In genomic region chr1:222455188-222455879, GRCh38 we compare ENCODE assay signal across 8 cellular contexts.
DNase-seq lines count a peak whose midpoint lies in the region; ATAC-seq and TF ChIP-seq lines count a peak whose summit lies in the region.

No MANE protein-coding gene starts in this region.

- TF ChIP-seq CTCF in GM12873 (IDR thresholded peaks at IDR 0.05; ENCODE audit: insufficient read depth, low read depth, low read length, missing control alignments) (peak; percentile 92), NB4 (IDR thresholded peaks at IDR 0.05; ENCODE audit: low read depth, low read length) (peak; percentile 92), psoas muscle (IDR thresholded peaks at IDR 0.05) (peak; percentile 96), uterus (IDR thresholded peaks at IDR 0.05) (peak; percentile 80 to 90 (median 84))

- ATAC-seq in HG02610 (IDR thresholded peaks at IDR 0.05; ENCODE audit: unreplicated experiment) (peak; percentile 96), SK-N-SH treated with all-trans-retinoic acid at 6 μM for 48 hours (peak; percentile 99), Right ventricle myocardium superior (ENCODE audit: poor library complexity) (peak; percentile 98), psoas muscle (peak; percentile 93 to 98 (median 96))
- peak; percentile 96 to 97 for ATAC-seq in activated naive CD4-positive, alpha-beta T cell treated with anti-CD3 and anti-CD28 coated beads, Interleukin-2, amount 50 U/mL, for 72 hours

- peaks cover 7 to 11% of the 10 kb centered on the region in 2 donors for H3K9me3 Mint-ChIP-seq in activated naive CD4-positive, alpha-beta T cell treated with anti-CD3 and anti-CD28 coated beads, Interleukin-2, amount 50 U/mL, for 72 hours

- no peak overlapping the region for H3K27ac Mint-ChIP-seq in activated naive CD4-positive, alpha-beta T cell treated with anti-CD3 and anti-CD28 coated beads, Interleukin-2, amount 50 U/mL, for 72 hours

- H3K36me3 ChIP-seq in psoas muscle (ENCODE audit: insufficient read depth in 1 of 2, low read depth in 1 of 2): no peaks in the 10 kb centered on the region
- H3K36me3 ChIP-seq in uterus: no peaks in the 10 kb centered on the region

- H3K4me3 ChIP-seq in NB4 (ENCODE audit: low read depth, low read length) (peak overlapping the region; percentile 56), psoas muscle (peak overlapping the region; percentile 49), uterus (no peak overlapping the region)

- H3K4me1 ChIP-seq in psoas muscle (peaks cover 25% of the 10 kb centered on the region), uterus (no peaks in the 10 kb centered on the region)

- H3K36me3 Mint-ChIP-seq in activated naive CD4-positive, alpha-beta T cell treated with anti-CD3 and anti-CD28 coated beads, Interleukin-2, amount 50 U/mL, for 72 hours: peaks cover 6 to 14% of the 10 kb centered on the region in 2 donors

- peak; percentile 93 for DNase-seq in NB4 (ENCODE audit: low read depth)
- DNase-seq in activated naive CD4-positive, alpha-beta T cell treated with anti-CD3 and anti-CD28 coated beads, Interleukin-2, amount 50 U/mL, for 72 hours (ENCODE audit: low spot score in 2 of 2): peak; percentile 76 to 82
- DNase-seq in Right ventricle myocardium superior: peak; percentile 89
- DNase-seq in psoas muscle: peak; percentile 83 to 89
- peak; percentile 79 to 84 for DNase-seq in uterus

- H3K27me3 ChIP-seq in psoas muscle (ENCODE audit: insufficient read depth in 3 of 3, low read length in 2 of 3) (no peaks in the 10 kb centered on the region), uterus (no peaks in the 10 kb centered on the region)

- H3K27ac ChIP-seq in psoas muscle (peak overlapping the region; percentile 87), uterus (no peak overlapping the region)

- intact Hi-C loops in Right ventricle myocardium superior (cut with DNase I) (loop anchor here (10.0 kb wide), 2 partner anchors 361 to 981 kb away; no protein-coding TSS in a partner anchor), psoas muscle (cut with DNase I) (loop anchor here (10.0 kb wide), 4 partner anchors 421 to 1581 kb away; partner anchors contain the start of gene HLX (in 1 of the 2)), uterus (cut with DNase I; ENCODE audit: low total_unique reads) (no loop called here)

- H3K9me3 ChIP-seq in psoas muscle (peaks cover 9% of the 10 kb centered on the region), uterus (no peaks in the 10 kb centered on the region)

- WGBS in psoas muscle, 3 donors: 1% methylated on average over 16 of the region's 16 CpGs

- no peak for TF ChIP-seq POLR2A in NB4 (IDR thresholded peaks at IDR 0.05; ENCODE audit: extremely low read depth, insufficient read length)
- TF ChIP-seq POLR2A in uterus (IDR thresholded peaks at IDR 0.05): no peak

TF ChIP-seq in SK-N-SH treated with all-trans-retinoic acid at 6 μM for 48 hours, 23 proteins besides CTCF, POLR2A, EP300 and RAD21:
- TF ChIP-seq CREB5 (CRISPR knock-in tag; IDR thresholded peaks at IDR 0.05; ENCODE audit: low read depth): no peak
- TF ChIP-seq CSDC2 (CRISPR knock-in tag; IDR thresholded peaks at IDR 0.05): no peak
- no peak for TF ChIP-seq POU6F1 (CRISPR knock-in tag; IDR thresholded peaks at IDR 0.05; ENCODE audit: borderline replicate concordance, low read depth)

Comparison
In these comparisons a context has a peak if more than half of its experiments do, and no peak if none do; other contexts are left out.
1. H3K4me3 ChIP-seq: peak in NB4 (single experiment) and psoas muscle (single experiment); none in uterus (0 of 2).
2. Peak in every context shown above with its lines, with median percentiles within 50 percentile points of each other: CTCF ChIP-seq, ATAC-seq and DNase-seq.